35 cellular contexts compared by ENCODE assay signal in the genomic region with DNA sequence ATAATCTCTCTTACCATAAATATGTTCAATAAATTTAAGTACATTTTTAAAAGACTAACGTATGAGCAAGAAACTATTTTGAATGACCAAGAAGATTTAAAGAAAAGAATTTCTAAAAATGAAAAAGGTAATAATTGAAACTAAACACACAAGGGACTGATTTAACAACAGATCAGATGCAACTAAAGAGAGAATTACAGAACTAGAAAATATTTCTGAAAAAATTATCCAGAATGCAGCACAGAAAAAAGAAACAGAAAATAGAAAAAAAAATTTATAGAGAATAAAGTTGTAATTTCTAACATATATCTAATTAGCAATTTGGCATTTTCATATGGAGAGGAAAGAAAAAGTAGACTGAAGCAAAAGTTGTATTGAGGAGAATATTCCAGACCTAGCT.
"Had no signal": no experiment of that assay in that cellular context is flagged by ENCODE, and none has a peak within 500 bp of the region (broad histone marks: within the 10 kb centered on the region; RNA-seq: fewer than 3 reads in every experiment).

No MANE protein-coding gene starts in this region.

- H3K27me3 ChIP-seq: MG63 had no signal

- H3K9ac ChIP-seq: KMS-11 had no signal

- H3K27ac ChIP-seq: KMS-11 had no signal

- H3K36me3 ChIP-seq: MG63 had no signal

- DNase-seq: Karpas-422, Kasumi-1, MG63, MM.1S, MV-4-11, NCI-H1048, NCI-H1092, NCI-H1092 treated with DMSO at 0.1 percent for 48 hours, NCI-H1105, NCI-H1105 treated with DMSO at 0.1 percent for 48 hours, NCI-H1417, NCI-H1417 treated with DMSO at 0.1 percent for 48 hours, NCI-H1436, NCI-H1436 treated with DMSO at 0.1 percent for 48 hours, NCI-H146, NCI-H1694, NCI-H1694 treated with DMSO at 0.1 percent for 48 hours, NCI-H187, NCI-H187 treated with DMSO at 0.1 percent for 48 hours, NCI-H1930, NCI-H2029, NCI-H2029 treated with DMSO at 0.1 percent for 48 hours, NCI-H2081, NCI-H2081 treated with DMSO at 0.1 percent for 48 hours, NCI-H2107, NCI-H2171, NCI-H2171 treated with DMSO at 0.1 percent for 48 hours, NCI-H2227 treated with DMSO at 0.1 percent for 48 hours, NCI-H226, NCI-H345, NCI-H446, NCI-H446 treated with DMSO at 0.1 percent for 48 hours, NCI-H510A, NCI-H510A treated with DMSO at 0.1 percent for 48 hours had no signal

- H3K4me2 ChIP-seq: KMS-11 had no signal

- H3K4me3 ChIP-seq: MG63 had no signal
